1 cellular context compared by ENCODE assay signal in the genomic region with DNA sequence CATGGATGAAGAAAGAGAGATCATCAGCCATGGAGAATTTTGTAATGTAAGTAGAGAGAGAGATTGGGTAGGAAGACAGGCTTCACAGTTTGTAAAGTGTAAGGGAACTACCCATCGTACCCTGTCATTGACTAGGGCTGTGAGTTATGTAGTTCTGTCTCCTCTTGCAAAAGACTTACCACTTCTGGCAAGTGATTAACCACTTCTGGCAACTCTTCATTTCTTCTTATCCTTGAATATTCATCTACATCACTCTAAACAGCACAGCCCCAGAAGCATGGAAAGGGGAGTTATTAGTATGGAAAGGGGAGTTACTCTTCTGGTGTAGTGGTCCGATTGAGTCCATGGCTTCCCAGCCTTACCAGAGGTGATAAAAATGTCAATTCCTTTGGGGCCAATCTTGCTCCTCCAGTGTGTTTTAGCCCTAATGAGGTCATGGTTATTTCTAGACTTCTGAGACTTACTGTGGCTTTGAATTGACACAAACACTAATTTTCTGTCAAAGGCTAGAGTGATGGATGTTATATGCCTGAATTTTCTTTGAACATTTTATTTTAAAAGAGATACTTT.
TF ChIP-seq lines count a peak whose summit lies in the region.

No MANE protein-coding gene starts in this region.

TF ChIP-seq in HepG2, 621 proteins besides CTCF, POLR2A, EP300 and RAD21:
- TF ChIP-seq SIX4 (CRISPR knock-in tag; IDR thresholded peaks at IDR 0.05) (no peak), ZFP1 (CRISPR knock-in tag; IDR thresholded peaks at IDR 0.05) (no peak), ZNF34 (CRISPR knock-in tag; IDR thresholded peaks at IDR 0.05; ENCODE audit: borderline replicate concordance) (no peak), RBM22 (optimal IDR thresholded peaks at IDR 0.05; ENCODE audit: low read length) (peak; percentile 58)
- TF ChIP-seq, protein P1, sequence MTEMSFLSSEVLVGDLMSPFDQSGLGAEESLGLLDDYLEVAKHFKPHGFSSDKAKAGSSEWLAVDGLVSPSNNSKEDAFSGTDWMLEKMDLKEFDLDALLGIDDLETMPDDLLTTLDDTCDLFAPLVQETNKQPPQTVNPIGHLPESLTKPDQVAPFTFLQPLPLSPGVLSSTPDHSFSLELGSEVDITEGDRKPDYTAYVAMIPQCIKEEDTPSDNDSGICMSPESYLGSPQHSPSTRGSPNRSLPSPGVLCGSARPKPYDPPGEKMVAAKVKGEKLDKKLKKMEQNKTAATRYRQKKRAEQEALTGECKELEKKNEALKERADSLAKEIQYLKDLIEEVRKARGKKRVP (CRISPR knock-in tag; IDR thresholded peaks at IDR 0.05), result 0 out of 4 replicates have a peak, but pooled peaks of 1 of the 2 experiments have one; percentile 13
